In genomic region chr14:64478634-64479250, GRCh38 we compare ENCODE assay signal across 1 cellular context.
A peak's percentile ranks its signal among the peaks of the same experiment; 100 is the strongest.
TF ChIP-seq lines count a peak whose summit lies in the region.

No MANE protein-coding gene starts in this region.

TF ChIP-seq in GM12878, 131 proteins besides CTCF, POLR2A, EP300 and RAD21:
- TF ChIP-seq HDAC6 (IDR thresholded peaks at IDR 0.05; ENCODE audit: unreplicated experiment), result no peak
- TF ChIP-seq SMC3 (IDR thresholded peaks at IDR 0.05; ENCODE audit: borderline replicate concordance, low read length), result peak; percentile 32; the same call in 1 of the 2 replicates
- TF ChIP-seq SREBF1 (IDR thresholded peaks at IDR 0.05; ENCODE audit: low read length), result no peak
